1 cellular context compared by ENCODE assay signal in genomic region chr20:45322952-45323383, GRCh38.
A peak's percentile ranks its signal among the peaks of the same experiment; 100 is the strongest.
TF ChIP-seq lines count a peak whose summit lies in the region.

No MANE protein-coding gene starts in this region.

TF ChIP-seq in GM12878, 131 proteins besides CTCF, POLR2A, EP300 and RAD21:
- TF ChIP-seq SPI1 (IDR thresholded peaks at IDR 0.05; ENCODE audit: borderline replicate concordance, insufficient read depth, low read depth, low read length) (peak; percentile 70; the same call in 1 of the 2 replicates), ZBED1 (IDR thresholded peaks at IDR 0.05; ENCODE audit: borderline replicate concordance) (no peak), ASH2L (IDR thresholded peaks at IDR 0.05; ENCODE audit: borderline replicate concordance, low read depth) (no peak), PBX3 (IDR thresholded peaks at IDR 0.05; ENCODE audit: insufficient replicate concordance, low read depth, low read length) (peak; percentile 84), RAD51 (IDR thresholded peaks at IDR 0.05) (peak; percentile 47), SMC3 (IDR thresholded peaks at IDR 0.05; ENCODE audit: borderline replicate concordance, low read length) (peak; percentile 57; the same call in 1 of the 2 replicates), IRF4 (IDR thresholded peaks at IDR 0.05; ENCODE audit: low read depth, low read length) (0 out of 2 replicates have a peak, but pooled peaks have one; percentile 7), PKNOX1 (IDR thresholded peaks at IDR 0.05) (peak; percentile 94), USF2 (IDR thresholded peaks at IDR 0.05; ENCODE audit: borderline replicate concordance, low read depth, low read length) (no peak; the same call in 1 of the 2 replicates), CUX1 (IDR thresholded peaks at IDR 0.05; ENCODE audit: insufficient replicate concordance, low read depth, low read length) (no peak), NKRF (conservative IDR thresholded peaks at IDR 0.05) (no peak)
